12 cellular contexts compared by ENCODE assay signal in the genomic region with DNA sequence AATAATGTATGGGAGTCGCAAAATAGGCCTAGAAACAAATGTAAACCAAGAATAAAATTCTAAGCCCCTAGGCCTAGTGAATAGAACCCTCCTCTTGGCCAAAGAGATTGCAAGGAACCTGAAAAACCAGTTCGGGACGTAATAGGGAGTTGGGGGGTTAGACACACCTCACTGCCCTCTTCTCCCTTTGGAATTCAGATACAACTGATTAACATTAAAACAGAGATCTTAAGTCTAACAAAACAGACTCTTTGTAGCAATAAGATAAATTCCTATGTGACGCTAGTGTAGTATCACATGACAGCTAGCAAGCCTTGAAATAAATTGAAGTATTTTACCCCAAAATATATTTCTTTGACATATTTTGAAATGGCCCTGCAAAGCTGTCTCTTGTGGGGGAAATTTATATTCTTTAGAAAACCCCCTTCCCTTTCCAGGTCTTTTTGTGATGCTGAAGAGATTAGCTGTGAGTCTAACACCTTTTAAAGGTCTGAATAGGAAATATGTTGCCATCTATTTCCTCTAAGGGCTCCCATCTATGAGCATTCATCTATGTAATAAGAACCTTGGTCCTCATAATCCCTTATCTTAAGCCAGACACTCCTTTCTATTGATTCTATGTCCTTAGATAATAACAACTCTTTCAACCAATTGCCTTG.
DNase-seq lines count a peak whose midpoint lies in the region; ATAC-seq, FAIRE-seq and TF ChIP-seq lines count a peak whose summit lies in the region.
"Had no signal": no experiment of that assay in that cellular context is flagged by ENCODE, and none has a peak within 500 bp of the region (broad histone marks: within the 10 kb centered on the region; RNA-seq: fewer than 3 reads in every experiment).

No MANE protein-coding gene starts in this region.

- CTCF ChIA-PET in H1 (lab: Charles Lee; ENCODE audit: partially characterized antibody): interaction anchor here (0.7 to 1.1 kb wide), 2 partner anchors 72 to 143 kb away, joined by 3 to 4 read pairs; no protein-coding TSS in a partner anchor
- CTCF ChIA-PET in naive thymus-derived CD4-positive, alpha-beta T cell (lab: Charles Lee): no interaction called here

- TF ChIP-seq RAD21 in H1 (IDR thresholded peaks at IDR 0.05 in 1 of 2, conservative IDR thresholded peaks at IDR 0.05 in 1 of 2; ENCODE audit: low read depth in 2 of 2, low read length in 2 of 2): no peak

- TF ChIP-seq EP300 in H1 (IDR thresholded peaks at IDR 0.05; ENCODE audit: borderline replicate concordance in 1 of 2, low read depth in 2 of 2, low read length in 2 of 2): peak in 1 of 2 experiments; percentile 93; a peak in 1 of 3 replicates

- no peaks in the 10 kb centered on the region for H3K27me3 Mint-ChIP-seq in naive thymus-derived CD4-positive, alpha-beta T cell

- intact Hi-C loops in naive thymus-derived CD4-positive, alpha-beta T cell (cut with micrococcal nuclease): no loop called here

- H3K27me3 ChIP-seq in HUES48 (ENCODE audit: control insufficient read depth, insufficient read depth, low read length): no peaks in the 10 kb centered on the region
- H3K27me3 ChIP-seq in H1 (replicated peaks in 1 of 4; ENCODE audit: control insufficient read depth in 3 of 4, extremely low read depth in 1 of 4, insufficient read depth in 3 of 4, low read length in 3 of 4): no peaks in the 10 kb centered on the region
- no peaks in the 10 kb centered on the region for H3K27me3 ChIP-seq in naive thymus-derived CD4-positive, alpha-beta T cell (ENCODE audit: control insufficient read depth in 2 of 2, insufficient read depth in 2 of 2, low read length in 2 of 2)
- H3K27me3 ChIP-seq: BE2C had no signal

- H3K4me1 Mint-ChIP-seq in naive thymus-derived CD4-positive, alpha-beta T cell: peaks cover 0 to 1% (median 0%) of the 10 kb centered on the region in 7 donors

- no peaks in the 10 kb centered on the region for H4K20me1 ChIP-seq in H1 (replicated peaks in 1 of 2; ENCODE audit: control insufficient read depth in 1 of 2, insufficient read depth in 2 of 2, low read length in 2 of 2)

- no peak for TF ChIP-seq POLR2A in H1 (IDR thresholded peaks at IDR 0.05; ENCODE audit: control extremely low read depth in 1 of 2, low read depth in 2 of 2, low read length in 2 of 2)

- no peak overlapping the region for H2AFZ ChIP-seq in H1 (ENCODE audit: low read length)

- POLR2A ChIA-PET in H1 (lab: Charles Lee; ENCODE audit: partially characterized antibody): interaction anchor here (0.6 to 0.7 kb wide), 2 partner anchors 551 to 683 kb away, joined by 3 read pairs; no protein-coding TSS in a partner anchor
- POLR2A ChIA-PET in naive thymus-derived CD4-positive, alpha-beta T cell (lab: Charles Lee): no interaction called here

- H3K4me2 ChIP-seq in H1 (ENCODE audit: insufficient read depth in 1 of 2, low read depth in 2 of 2, low read length in 2 of 2): peak overlapping the region in 1 of 2 experiments; percentile 26; a peak in 2 of 4 replicates

- H3K4me3 Mint-ChIP-seq in naive thymus-derived CD4-positive, alpha-beta T cell: no peak overlapping the region
- H3K4me3 Mint-ChIP-seq: CD8-positive, alpha-beta T cell had no signal

- no peak overlapping the region for H3K4ac ChIP-seq in H1 (replicated peaks; ENCODE audit: insufficient read length, low read depth, low read length)

- no peaks in the 10 kb centered on the region for H3K23me2 ChIP-seq in H1 (ENCODE audit: low read depth, low read length)

- no peak overlapping the region for H3K27ac Mint-ChIP-seq in naive thymus-derived CD4-positive, alpha-beta T cell
- H3K27ac Mint-ChIP-seq: CD8-positive, alpha-beta T cell had no signal

- H3K4me1 ChIP-seq in HUES48 (ENCODE audit: control insufficient read depth, insufficient read depth, low read length) (peaks cover 24% of the 10 kb centered on the region), H1 (replicated peaks in 1 of 4; ENCODE audit: control insufficient read depth in 3 of 4, insufficient read depth in 4 of 4, low read length in 3 of 4) (peaks cover 3 to 12% (median 4%) of the 10 kb centered on the region in 4 experiments; a peak in 6 of 7 replicates)
- no peaks in the 10 kb centered on the region for H3K4me1 ChIP-seq in naive thymus-derived CD4-positive, alpha-beta T cell (ENCODE audit: control insufficient read depth in 2 of 2, insufficient read depth in 2 of 2, low read length in 2 of 2)
- H3K4me1 ChIP-seq: BE2C had no signal

- no peak overlapping the region; the same call in 1 of the 2 replicates for H2AK5ac ChIP-seq in H1 (ENCODE audit: low read depth, low read length)

- H2BK120ac ChIP-seq in H1 (replicated peaks; ENCODE audit: low read depth, low read length): peak overlapping the region; percentile 62

- 14% methylated on average over 4 of the region's 4 CpGs; no CpG with 5 or more reads in 1 of the 2 experiments for WGBS in H1 (ENCODE audit: extremely low coverage in 1 of 2, insufficient coverage in 1 of 2, insufficient read length in 1 of 2, insufficient replicate concordance in 2 of 2, low coverage in 1 of 2, low lambda C conversion rate in 2 of 2, missing lambda C conversion rate in 1 of 2), 2 experiments

- TF ChIP-seq CTCF in H1 (IDR thresholded peaks at IDR 0.05; ENCODE audit: control extremely low read depth in 1 of 3, insufficient read depth in 1 of 3, low read depth in 1 of 3, low read length in 3 of 3): no peak

- H3K9ac ChIP-seq in HUES48 (ENCODE audit: low read depth, low read length) (0 out of 2 replicates have a peak overlapping the region, but pooled peaks have one; percentile 49), H1 (replicated peaks in 1 of 4; ENCODE audit: extremely low read depth in 1 of 4, low read depth in 3 of 4, low read length in 3 of 4) (no peak overlapping the region)

- H2BK12ac ChIP-seq in H1 (ENCODE audit: low read depth, low read length): peak overlapping the region; percentile 95; the same call in 1 of the 2 replicates

- H4K8ac ChIP-seq in H1 (ENCODE audit: extremely low read depth, insufficient read depth, low read length): no peak overlapping the region

- H3K9me3 Mint-ChIP-seq in naive thymus-derived CD4-positive, alpha-beta T cell: peaks cover 0 to 5% (median 0%) of the 10 kb centered on the region in 11 donors

- H3K36me3 ChIP-seq in HUES48 (ENCODE audit: control insufficient read depth, insufficient read depth, low read length) (no peaks in the 10 kb centered on the region), H1 (ENCODE audit: control insufficient read depth in 2 of 4, insufficient read depth in 4 of 4, low read length in 3 of 4) (no peaks in the 10 kb centered on the region)
- no peaks in the 10 kb centered on the region for H3K36me3 ChIP-seq in naive thymus-derived CD4-positive, alpha-beta T cell (ENCODE audit: control insufficient read depth in 2 of 3, insufficient read depth in 3 of 3, low read length in 3 of 3)
- H3K36me3 ChIP-seq: BE2C had no signal

- peak overlapping the region; percentile 86 for H3K27ac ChIP-seq in HUES48 (ENCODE audit: low read depth, low read length)
- peak overlapping the region; percentile 73; the same call in 1 of the 2 replicates for H3K27ac ChIP-seq in H1 (ENCODE audit: low read depth, low read length)
- H3K27ac ChIP-seq in naive thymus-derived CD4-positive, alpha-beta T cell (ENCODE audit: low read depth, low read length): no peak overlapping the region

- H2BK15ac ChIP-seq in H1 (ENCODE audit: low read length): no peak overlapping the region

- no peak overlapping the region for H3K56ac ChIP-seq in H1 (replicated peaks; ENCODE audit: insufficient read length, low read depth, low read length)

- peak in 1 of 2 experiments; percentile 69 for DNase-seq in H1 (ENCODE audit: low read depth in 1 of 2, low spot score in 2 of 2)
- DNase-seq in iPS-NIHi11 (ENCODE audit: low spot score): peak; percentile 73
- DNase-seq in 8988T: no peak
- DNase-seq in HCEC 1CT: no peak
- DNase-seq in naive thymus-derived CD4-positive, alpha-beta T cell: no peak
- DNase-seq in NCI-H1417 (lab: John Stamatoyannopoulos, UW): no peak
- DNase-seq: BE2C; CD8-positive, alpha-beta T cell; NCI-H1694; SHP77 treated with DMSO at 0.1 percent for 48 hours had no signal

- no peaks in the 10 kb centered on the region for H3K36me3 Mint-ChIP-seq in naive thymus-derived CD4-positive, alpha-beta T cell
- H3K36me3 Mint-ChIP-seq: CD8-positive, alpha-beta T cell had no signal

- H3K23ac ChIP-seq in H1 (ENCODE audit: insufficient read length): no peak overlapping the region

- no peaks in the 10 kb centered on the region for H3K79me2 ChIP-seq in H1 (ENCODE audit: control insufficient read depth in 1 of 2, insufficient read depth in 2 of 2, low read length in 2 of 2)

- H3K9me3 ChIP-seq in HUES48 (ENCODE audit: control insufficient read depth, insufficient read depth, low read length): no peaks in the 10 kb centered on the region
- H3K9me3 ChIP-seq in H1 (ENCODE audit: insufficient read depth in 2 of 2, low read depth in 1 of 2, low read length in 1 of 2): no peaks in the 10 kb centered on the region
- no peaks in the 10 kb centered on the region for H3K9me3 ChIP-seq in naive thymus-derived CD4-positive, alpha-beta T cell (ENCODE audit: control insufficient read depth in 2 of 3, low read length in 3 of 3)
- H3K9me3 ChIP-seq: BE2C had no signal

- H3K18ac ChIP-seq in H1 (ENCODE audit: extremely low read depth, low read length): peak overlapping the region; percentile 76; the same call in 1 of the 2 replicates

- FAIRE-seq in H1 (lab: Jason Lieb, UNC): peak; percentile 99
- FAIRE-seq: RCC 7860 had no signal

- peak overlapping the region; percentile 30; the same call in 1 of the 2 replicates for H3K4me3 ChIP-seq in HUES48 (ENCODE audit: low read depth, low read length)
- peak overlapping the region in 1 of 4 experiments; percentile 39; a peak in 1 of 8 replicates for H3K4me3 ChIP-seq in H1 (ENCODE audit: extremely low read depth in 1 of 4, insufficient read depth in 2 of 4, low read depth in 3 of 4, low read length in 4 of 4)
- no peak overlapping the region for H3K4me3 ChIP-seq in naive thymus-derived CD4-positive, alpha-beta T cell (ENCODE audit: low read length)

- ATAC-seq in naive thymus-derived CD4-positive, alpha-beta T cell: no peak
- ATAC-seq: CD8-positive, alpha-beta T cell had no signal

- H2BK5ac ChIP-seq in H1 (ENCODE audit: low read depth, low read length): peak overlapping the region; percentile 91

- H3K14ac ChIP-seq in H1 (ENCODE audit: insufficient read length): no peak overlapping the region

- peak overlapping the region; percentile 94 for H4K5ac ChIP-seq in H1 (ENCODE audit: insufficient read length, low read depth, low read length)

- H2BK20ac ChIP-seq in H1 (ENCODE audit: low read length): peak overlapping the region; percentile 80; the same call in 1 of the 2 replicates

- no peaks in the 10 kb centered on the region for H3K79me1 ChIP-seq in H1 (ENCODE audit: low read depth, low read length)

- H4K91ac ChIP-seq in H1 (replicated peaks; ENCODE audit: insufficient read length, low read length): no peak overlapping the region

TF ChIP-seq in H1, 55 proteins besides CTCF, POLR2A, EP300 and RAD21 (continues in another document):
- TF ChIP-seq CREB1 (IDR thresholded peaks at IDR 0.05): peak; percentile 73
- TF ChIP-seq PHF8 (conservative IDR thresholded peaks at IDR 0.05; ENCODE audit: low read depth, low read length): no peak
